24 cellular contexts compared by ENCODE assay signal in genomic region chr7:137747359-137748031, GRCh38.
A peak's percentile ranks its signal among the peaks of the same experiment; 100 is the strongest.
DNase-seq lines count a peak whose midpoint lies in the region; ATAC-seq and TF ChIP-seq lines count a peak whose summit lies in the region.
"Had no signal": no experiment of that assay in that cellular context is flagged by ENCODE, and none has a peak within 500 bp of the region (broad histone marks: within the 10 kb centered on the region; RNA-seq: fewer than 3 reads in every experiment).

No MANE protein-coding gene starts in this region.

- TF ChIP-seq CTCF in C4-2B (conservative IDR thresholded peaks at IDR 0.05) (peak; percentile 26), endodermal cell (conservative IDR thresholded peaks at IDR 0.05) (peak; percentile 61), colonic mucosa (IDR thresholded peaks at IDR 0.05) (no peak)

- POLR2A ChIA-PET in activated CD4-positive, alpha-beta T cell treated with anti-CD3 and anti-CD28 coated beads for 36 hours (lab: Charles Lee): no interaction called here

- no peaks in the 10 kb centered on the region for H3K27me3 ChIP-seq in HUES48 (ENCODE audit: control insufficient read depth, insufficient read depth, low read length)
- H3K27me3 ChIP-seq in endodermal cell (ENCODE audit: control insufficient read depth, insufficient read depth, low read length, poor library complexity, severe bottlenecking): no peaks in the 10 kb centered on the region
- no peaks in the 10 kb centered on the region for H3K27me3 ChIP-seq in H7 (ENCODE audit: control insufficient read depth, insufficient read depth, low read length)
- no peaks in the 10 kb centered on the region for H3K27me3 ChIP-seq in colonic mucosa
- H3K27me3 ChIP-seq: thyroid gland had no signal

- peak overlapping the region; percentile 41 for H3K27ac Mint-ChIP-seq in endodermal cell
- H3K27ac Mint-ChIP-seq in T-helper 17 cell: no peak overlapping the region
- no peak overlapping the region for H3K27ac Mint-ChIP-seq in activated CD4-positive, alpha-beta T cell treated with anti-CD3 and anti-CD28 coated beads for 36 hours
- H3K27ac Mint-ChIP-seq: activated naive CD8-positive, alpha-beta T cell; B cell; natural killer cell treated with Interleukin-12 subunit alpha and Interleukin-12 subunit beta and Interleukin-15 and Interleukin-18, amount 100 ng/mL, for 72 hours; stimulated activated naive CD8-positive, alpha-beta T cell treated with anti-CD3 and anti-CD28 coated beads, Interleukin-15, amount 100 ng/mL, for 72 hours had no signal

- H3K27me3 Mint-ChIP-seq in endodermal cell (ENCODE audit: insufficient read depth) (no peaks in the 10 kb centered on the region), T-helper 17 cell (peaks cover 10% of the 10 kb centered on the region)
- peaks cover 5% of the 10 kb centered on the region for H3K27me3 Mint-ChIP-seq in activated CD4-positive, alpha-beta T cell treated with anti-CD3 and anti-CD28 coated beads for 36 hours
- H3K27me3 Mint-ChIP-seq: activated naive CD8-positive, alpha-beta T cell had no signal

- H3K4me3 Mint-ChIP-seq in endodermal cell (no peak overlapping the region), T-helper 17 cell (no peak overlapping the region)
- no peak overlapping the region for H3K4me3 Mint-ChIP-seq in activated CD4-positive, alpha-beta T cell treated with anti-CD3 and anti-CD28 coated beads for 36 hours
- H3K4me3 Mint-ChIP-seq: activated naive CD8-positive, alpha-beta T cell; B cell; natural killer cell treated with Interleukin-12 subunit alpha and Interleukin-12 subunit beta and Interleukin-15 and Interleukin-18, amount 100 ng/mL, for 72 hours; stimulated activated naive CD8-positive, alpha-beta T cell treated with anti-CD3 and anti-CD28 coated beads, Interleukin-15, amount 100 ng/mL, for 72 hours had no signal

- H3K27ac ChIP-seq in C4-2B (no peak overlapping the region), HUES48 (ENCODE audit: low read depth, low read length) (peak overlapping the region; percentile 84), endodermal cell (ENCODE audit: low read depth, low read length) (no peak overlapping the region), colonic mucosa (no peak overlapping the region)
- H3K27ac ChIP-seq: A549, SJSA1, thyroid gland had no signal

- peak overlapping the region; percentile 44 for H3K4me3 ChIP-seq in HUES48 (ENCODE audit: low read depth, low read length)
- H3K4me3 ChIP-seq in endodermal cell (ENCODE audit: low read length): no peak overlapping the region
- H3K4me3 ChIP-seq in H7 (ENCODE audit: insufficient read depth, low read depth, low read length): no peak overlapping the region
- H3K4me3 ChIP-seq in colonic mucosa: no peak overlapping the region
- H3K4me3 ChIP-seq: A549, lung, mucosa of descending colon, SJSA1, thyroid gland had no signal

- ATAC-seq in T-helper 17 cell: no peak
- ATAC-seq in activated CD4-positive, alpha-beta T cell treated with anti-CD3 and anti-CD28 coated beads for 36 hours: no peak
- ATAC-seq: A549; mucosa of descending colon; natural killer cell treated with Interleukin-12 subunit alpha and Interleukin-12 subunit beta and Interleukin-15 and Interleukin-18, amount 100 ng/mL, for 72 hours; stimulated activated naive CD8-positive, alpha-beta T cell treated with anti-CD3 and anti-CD28 coated beads, Interleukin-15, amount 100 ng/mL, for 72 hours had no signal

- H3K4me1 ChIP-seq in HUES48 (ENCODE audit: control insufficient read depth, insufficient read depth, low read length) (peaks cover 33% of the 10 kb centered on the region), endodermal cell (ENCODE audit: control insufficient read depth, insufficient read depth, low read length) (no peaks in the 10 kb centered on the region), colonic mucosa (no peaks in the 10 kb centered on the region)
- H3K4me1 ChIP-seq: A549, SJSA1 had no signal

- H3K36me3 ChIP-seq in HUES48 (ENCODE audit: control insufficient read depth, insufficient read depth, low read length) (no peaks in the 10 kb centered on the region), endodermal cell (ENCODE audit: control insufficient read depth, insufficient read depth, low read length) (no peaks in the 10 kb centered on the region), H7 (replicated peaks; ENCODE audit: control insufficient read depth, insufficient read depth, low read length) (no peaks in the 10 kb centered on the region), colonic mucosa (no peaks in the 10 kb centered on the region)
- H3K36me3 ChIP-seq: SJSA1, thyroid gland had no signal

- H3K4me1 Mint-ChIP-seq in endodermal cell (peaks cover under 1% of the 10 kb centered on the region), T-helper 17 cell (no peaks in the 10 kb centered on the region)
- H3K4me1 Mint-ChIP-seq in activated CD4-positive, alpha-beta T cell treated with anti-CD3 and anti-CD28 coated beads for 36 hours: no peaks in the 10 kb centered on the region
- H3K4me1 Mint-ChIP-seq: B cell; stimulated activated naive CD8-positive, alpha-beta T cell treated with anti-CD3 and anti-CD28 coated beads, Interleukin-15, amount 100 ng/mL, for 72 hours had no signal

- peaks cover 3% of the 10 kb centered on the region; the same call in 1 of the 2 replicates for H3K9me3 ChIP-seq in HUES48 (ENCODE audit: control insufficient read depth, insufficient read depth, low read length)
- peaks cover 7% of the 10 kb centered on the region for H3K9me3 ChIP-seq in endodermal cell (ENCODE audit: control insufficient read depth, low read length)
- H3K9me3 ChIP-seq in T-helper 17 cell (ENCODE audit: control insufficient read depth, low read length, poor library complexity, severe bottlenecking): no peaks in the 10 kb centered on the region
- no peaks in the 10 kb centered on the region for H3K9me3 ChIP-seq in colonic mucosa
- H3K9me3 ChIP-seq: A549, mucosa of descending colon, thyroid gland had no signal

- 74% methylated on average over 6 to 7 of the region's 7 CpGs for WGBS in endodermal cell (ENCODE audit: insufficient coverage in 1 of 2, insufficient read length in 1 of 2), 2 experiments

- CTCF ChIA-PET in activated CD4-positive, alpha-beta T cell treated with anti-CD3 and anti-CD28 coated beads for 36 hours (lab: Charles Lee): interaction anchor here (0.6 kb wide), 1 partner anchor 10 kb away, joined by 4 read pairs; no protein-coding TSS in a partner anchor

- DNase-seq in endodermal cell (no peak), iPS-NIHi7 (ENCODE audit: extremely low spot score) (peak; percentile 39), T-helper 17 cell (no peak), H7 (no peak), colonic mucosa (no peak)
- no peak for DNase-seq in activated CD4-positive, alpha-beta T cell treated with anti-CD3 and anti-CD28 coated beads for 36 hours
- DNase-seq: activated T-cell treated with anti-CD3 and anti-CD28 coated beads for 4 hours; aorta; caudate nucleus; GDM1; mucosa of descending colon; NCI-H2029; NCI-H524 treated with DMSO at 0.1 percent for 48 hours; NK-92 treated with Interleukin-12 subunit alpha and Interleukin-12 subunit beta, amount 100 ng/mL, for 24 hours; stimulated activated naive CD8-positive, alpha-beta T cell treated with anti-CD3 and anti-CD28 coated beads, Interleukin-15, amount 100 ng/mL, for 72 hours; thyroid gland had no signal

- peaks cover 11% of the 10 kb centered on the region for H3K9me3 Mint-ChIP-seq in endodermal cell
- no peaks in the 10 kb centered on the region for H3K9me3 Mint-ChIP-seq in activated CD4-positive, alpha-beta T cell treated with anti-CD3 and anti-CD28 coated beads for 36 hours (ENCODE audit: low read depth)
- H3K9me3 Mint-ChIP-seq: natural killer cell treated with Interleukin-12 subunit alpha and Interleukin-12 subunit beta and Interleukin-15 and Interleukin-18, amount 100 ng/mL, for 72 hours had no signal

- intact Hi-C loops in activated CD4-positive, alpha-beta T cell treated with anti-CD3 and anti-CD28 coated beads for 36 hours (cut with DNase I, micrococcal nuclease): no loop called here
- intact Hi-C loops in colonic mucosa (cut with DNase I): no loop called here

- H3K9ac ChIP-seq in HUES48 (ENCODE audit: low read depth, low read length) (peak overlapping the region; percentile 24; the same call in 1 of the 2 replicates), endodermal cell (ENCODE audit: extremely low read depth, low read length, poor library complexity, severe bottlenecking) (no peak overlapping the region), colonic mucosa (ENCODE audit: low read depth in 2 of 2, low read length in 2 of 2) (no peak overlapping the region)

- H3K36me3 Mint-ChIP-seq in endodermal cell (ENCODE audit: low read depth) (no peaks in the 10 kb centered on the region), T-helper 17 cell (ENCODE audit: low read depth) (no peaks in the 10 kb centered on the region)
- no peaks in the 10 kb centered on the region for H3K36me3 Mint-ChIP-seq in activated CD4-positive, alpha-beta T cell treated with anti-CD3 and anti-CD28 coated beads for 36 hours (ENCODE audit: low read depth)
- H3K36me3 Mint-ChIP-seq: activated naive CD8-positive, alpha-beta T cell; natural killer cell treated with Interleukin-12 subunit alpha and Interleukin-12 subunit beta and Interleukin-15 and Interleukin-18, amount 100 ng/mL, for 72 hours had no signal
